ENCODE assay signal across 17 cellular contexts in the genomic region with DNA sequence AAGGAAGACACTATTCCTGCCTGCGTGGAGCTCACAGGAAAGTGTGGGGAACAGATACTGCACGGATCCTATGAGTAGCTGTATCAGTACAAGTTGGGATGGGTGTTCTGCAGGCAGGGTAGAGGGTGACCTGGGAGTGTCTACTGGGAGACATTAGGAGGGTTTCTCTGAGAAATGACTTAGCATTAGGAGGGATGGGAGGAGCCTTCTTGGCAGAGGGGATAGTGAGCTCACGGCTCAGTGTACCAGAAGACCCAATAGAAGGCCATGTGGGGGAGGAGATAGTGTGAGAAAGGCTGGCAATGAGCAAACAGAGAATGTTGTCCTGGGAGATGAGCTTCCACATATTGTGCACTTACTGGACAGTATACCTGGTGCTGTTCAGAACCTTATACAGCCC.
A peak's percentile ranks its signal among the peaks of the same experiment; 100 is the strongest.
DNase-seq lines count a peak whose midpoint lies in the region; ATAC-seq, FAIRE-seq and TF ChIP-seq lines count a peak whose summit lies in the region.
"Had no signal": no experiment of that assay in that cellular context is flagged by ENCODE, and none has a peak within 500 bp of the region (broad histone marks: within the 10 kb centered on the region; RNA-seq: fewer than 3 reads in every experiment).

No MANE protein-coding gene starts in this region.

- H2AFZ ChIP-seq in GM23338 = no peak overlapping the region
- H2AFZ ChIP-seq in K562 (ENCODE audit: low read depth, low read length) = peak overlapping the region; percentile 36; the same call in 1 of the 2 replicates

- ATAC-seq in GM23338 (no peak), K562 (peak; percentile 93), memory B cell (ENCODE audit: low read depth) (no peak)
- ATAC-seq in activated naive CD8-positive, alpha-beta T cell treated with anti-CD3 and anti-CD28 coated beads, Interleukin-2, amount 50 U/mL, for 24 hours = no peak
- no peak for ATAC-seq in activated T-helper 17 cell treated with anti-CD3 and anti-CD28 coated beads, Interleukin-2, amount 50 U/mL, for 72 hours (replicated peaks)
- ATAC-seq: HCT116 had no signal

- POLR2A ChIA-PET in A673 (lab: Charles Lee; ENCODE audit: low non-redundant PET) (no interaction called here), K562 (lab: Yijun Ruan, JAX) (interaction anchor here (0.8 to 2.3 kb wide), 6 partner anchors 9 to 258 kb away, joined by 3 to 9 read pairs (median 6); no protein-coding TSS in a partner anchor)

- no peak for TF ChIP-seq RAD21 in K562 (CRISPR knock-in tag; conservative IDR thresholded peaks at IDR 0.05 in 1 of 2, IDR thresholded peaks at IDR 0.05 in 1 of 2)

- H4K20me1 ChIP-seq in GM23338 (replicated peaks; ENCODE audit: insufficient read depth) = no peaks in the 10 kb centered on the region; the same call in 1 of the 2 replicates
- H4K20me1 ChIP-seq in K562 (replicated peaks; ENCODE audit: control insufficient read depth, insufficient read depth, low read length) = no peaks in the 10 kb centered on the region

- no peaks in the 10 kb centered on the region for H3K9me2 ChIP-seq in GM23338 (ENCODE audit: insufficient read depth)

- H3K4me1 ChIP-seq in A673 (ENCODE audit: insufficient read depth, low read length, poor library complexity, severe bottlenecking) (peaks cover 33% of the 10 kb centered on the region), GM23338 (ENCODE audit: insufficient read depth) (peaks cover 32% of the 10 kb centered on the region), K562 (replicated peaks in 1 of 2; ENCODE audit: control insufficient read depth in 2 of 2, insufficient read depth in 2 of 2, low read length in 2 of 2) (peaks cover 17 to 47% of the 10 kb centered on the region in 2 experiments)

- intact Hi-C loops in A673 (cut with micrococcal nuclease; ENCODE audit: unreplicated experiment) (no loop called here), K562 (cut with micrococcal nuclease) (no loop called here)

- no peak; the same call in 1 of the 2 replicates for TF ChIP-seq POLR2A in K562 (conservative IDR thresholded peaks at IDR 0.05)

- H3K4me3 Mint-ChIP-seq in GM23338 (no peak overlapping the region), memory B cell (peak overlapping the region; percentile 1)
- H3K4me3 Mint-ChIP-seq in activated naive CD8-positive, alpha-beta T cell treated with anti-CD3 and anti-CD28 coated beads, Interleukin-2, amount 50 U/mL, for 24 hours = no peak overlapping the region
- no peak overlapping the region for H3K4me3 Mint-ChIP-seq in activated T-helper 17 cell treated with anti-CD3 and anti-CD28 coated beads, Interleukin-2, amount 50 U/mL, for 72 hours

- TF ChIP-seq CTCF in A673 (conservative IDR thresholded peaks at IDR 0.05; ENCODE audit: low read depth, low read length) (no peak), GM23338 (conservative IDR thresholded peaks at IDR 0.05; ENCODE audit: low read depth in 2 of 2) (no peak), K562 (IDR thresholded peaks at IDR 0.05 in 2 of 3, conservative IDR thresholded peaks at IDR 0.05 in 1 of 3; ENCODE audit: insufficient read depth in 2 of 3, low read depth in 1 of 3, low read length in 3 of 3) (no peak)

- H3K79me2 ChIP-seq in GM23338 (replicated peaks; ENCODE audit: insufficient read depth) = peaks cover 24% of the 10 kb centered on the region
- peaks cover 63% of the 10 kb centered on the region for H3K79me2 ChIP-seq in K562 (ENCODE audit: control insufficient read depth, insufficient read depth, low read length)

- no TSS peak for BruUV-seq in A673 (replicated peaks; lab: Mats Ljungman, UMichigan)
- no TSS peak for BruUV-seq in K562 (replicated peaks; lab: Mats Ljungman, UMichigan)

- CTCF ChIA-PET in A673 (lab: Charles Lee) (interaction anchor here (0.6 kb wide), 1 partner anchor 25 kb away, joined by 12 read pairs; no protein-coding TSS in a partner anchor), K562 (lab: Yijun Ruan, JAX; ENCODE audit: low intra/inter-chr PET ratio) (no interaction called here)

- H3K4me1 Mint-ChIP-seq in GM23338 = peaks cover 54% of the 10 kb centered on the region
- peaks cover 31% of the 10 kb centered on the region for H3K4me1 Mint-ChIP-seq in memory B cell
- H3K4me1 Mint-ChIP-seq in activated naive CD8-positive, alpha-beta T cell treated with anti-CD3 and anti-CD28 coated beads, Interleukin-2, amount 50 U/mL, for 24 hours = peaks cover 41% of the 10 kb centered on the region
- peaks cover 30% of the 10 kb centered on the region for H3K4me1 Mint-ChIP-seq in activated T-helper 17 cell treated with anti-CD3 and anti-CD28 coated beads, Interleukin-2, amount 50 U/mL, for 72 hours

- TF ChIP-seq EP300 in K562 (IDR thresholded peaks at IDR 0.05; ENCODE audit: low read length) = peak; percentile 28; the same call in 1 of the 2 replicates

- H3K27me3 ChIP-seq in A673 (replicated peaks; ENCODE audit: insufficient read depth, low read depth, low read length, poor library complexity) (no peaks in the 10 kb centered on the region), GM23338 (ENCODE audit: insufficient read depth) (no peaks in the 10 kb centered on the region), K562 (ENCODE audit: control insufficient read depth in 2 of 2, insufficient read depth in 2 of 2, low read length in 2 of 2) (no peaks in the 10 kb centered on the region)
- H3K27me3 ChIP-seq: MG63 had no signal

- H3K9ac ChIP-seq in K562 (ENCODE audit: insufficient read depth in 1 of 2, low read depth in 2 of 2, low read length in 2 of 2) = peak overlapping the region in 1 of 2 experiments; percentile 28; a peak in 2 of 4 replicates

- DNase-seq in A673 (ENCODE audit: low spot score) = peak; percentile 23
- DNase-seq in GM23338 (ENCODE audit: low spot score) = no peak
- DNase-seq in K562 (ENCODE audit: extremely low read depth in 1 of 4, low spot score in 3 of 4) = peak; percentile 88 to 92 (median 90)
- DNase-seq in memory B cell (ENCODE audit: low spot score in 2 of 2) = no peak
- no peak for DNase-seq in activated naive CD8-positive, alpha-beta T cell treated with anti-CD3 and anti-CD28 coated beads, Interleukin-2, amount 50 U/mL, for 24 hours
- no peak for DNase-seq in activated CD4-positive, alpha-beta T cell treated with anti-CD3 and anti-CD28 coated beads, Interleukin-2, amount 50 U/mL, for 48 hours
- no peak for DNase-seq in 8988T
- DNase-seq: activated CD4-positive, alpha-beta T cell treated with anti-CD3 and anti-CD28 coated beads, Interleukin-2, amount 50 U/mL, for 4 hours; activated effector memory CD4-positive, alpha-beta T cell treated with anti-CD3 and anti-CD28 coated beads, Interleukin-2, amount 50 U/mL, for 16 hours; DMS79; MG63; NK-92 treated with Interleukin-12 subunit alpha and Interleukin-12 subunit beta, amount 100 ng/mL, for 24 hours; nucleus accumbens; SHP77; stimulated activated CD4-positive, alpha-beta T cell treated with anti-CD3 and anti-CD28 coated beads, Interleukin-12 subunit alpha, Interleukin-12 subunit beta, amount 100 ng/mL, for 4 hours had no signal

- WGBS in K562 (ENCODE audit: insufficient coverage, low coverage, missing lambda C conversion rate) = 2% methylated on average over 3 of the region's 3 CpGs

- H3K9me3 ChIP-seq in A673 (ENCODE audit: low read depth, low read length, poor library complexity, severe bottlenecking) = no peaks in the 10 kb centered on the region
- H3K9me3 ChIP-seq in K562 (replicated peaks; ENCODE audit: control insufficient read depth, insufficient read depth, low read depth, low read length) = no peaks in the 10 kb centered on the region
- H3K9me3 ChIP-seq: MG63 had no signal

- peak; percentile 96 for FAIRE-seq in K562 (lab: Jason Lieb, UNC)

- no peak overlapping the region for H3K4me2 ChIP-seq in GM23338
- H3K4me2 ChIP-seq in K562 (ENCODE audit: insufficient read depth, low read length) = peak overlapping the region; percentile 65

- H3K27ac ChIP-seq in A673 (ENCODE audit: low read depth, low read length, poor library complexity, severe bottlenecking) = no peak overlapping the region
- H3K27ac ChIP-seq in GM23338 (ENCODE audit: low read depth) = no peak overlapping the region
- peak overlapping the region; percentile 81 for H3K27ac ChIP-seq in K562 (ENCODE audit: extremely low read depth, low read depth, low read length)

- no peaks in the 10 kb centered on the region for H3K9me1 ChIP-seq in K562 (ENCODE audit: control insufficient read depth, insufficient read depth, low read length)

- in situ Hi-C loops in K562 (cut with MboI) = no loop called here

- no peaks in the 10 kb centered on the region for H3K9me3 Mint-ChIP-seq in GM23338
- H3K9me3 Mint-ChIP-seq in memory B cell = no peaks in the 10 kb centered on the region
- no peaks in the 10 kb centered on the region for H3K9me3 Mint-ChIP-seq in activated naive CD8-positive, alpha-beta T cell treated with anti-CD3 and anti-CD28 coated beads, Interleukin-2, amount 50 U/mL, for 24 hours
- no peaks in the 10 kb centered on the region for H3K9me3 Mint-ChIP-seq in activated T-helper 17 cell treated with anti-CD3 and anti-CD28 coated beads, Interleukin-2, amount 50 U/mL, for 72 hours

- H3K36me3 ChIP-seq in A673 (ENCODE audit: insufficient read depth, low read length, poor library complexity, severe bottlenecking) = no peaks in the 10 kb centered on the region
- H3K36me3 ChIP-seq in GM23338 (ENCODE audit: insufficient read depth) = no peaks in the 10 kb centered on the region
- no peaks in the 10 kb centered on the region for H3K36me3 ChIP-seq in K562 (ENCODE audit: control insufficient read depth, insufficient read depth, low read length)
- H3K36me3 ChIP-seq: MG63 had no signal

- H3K27me3 Mint-ChIP-seq in GM23338 (ENCODE audit: insufficient read depth, low read depth, poor library complexity) (peaks cover 5% of the 10 kb centered on the region), memory B cell (no peaks in the 10 kb centered on the region)
- H3K27me3 Mint-ChIP-seq in activated naive CD8-positive, alpha-beta T cell treated with anti-CD3 and anti-CD28 coated beads, Interleukin-2, amount 50 U/mL, for 24 hours = no peaks in the 10 kb centered on the region
- no peaks in the 10 kb centered on the region for H3K27me3 Mint-ChIP-seq in activated T-helper 17 cell treated with anti-CD3 and anti-CD28 coated beads, Interleukin-2, amount 50 U/mL, for 72 hours

- no peaks in the 10 kb centered on the region for H3F3A ChIP-seq in GM23338 (replicated peaks; ENCODE audit: low read depth)

- H3K36me3 Mint-ChIP-seq in GM23338 (ENCODE audit: low read depth) (no peaks in the 10 kb centered on the region), memory B cell (peaks cover 5% of the 10 kb centered on the region)
- H3K36me3 Mint-ChIP-seq in activated naive CD8-positive, alpha-beta T cell treated with anti-CD3 and anti-CD28 coated beads, Interleukin-2, amount 50 U/mL, for 24 hours (ENCODE audit: low read depth) = peaks cover 2% of the 10 kb centered on the region
- no peaks in the 10 kb centered on the region for H3K36me3 Mint-ChIP-seq in activated T-helper 17 cell treated with anti-CD3 and anti-CD28 coated beads, Interleukin-2, amount 50 U/mL, for 72 hours (ENCODE audit: low read depth)

- H3K4me3 ChIP-seq in A673 (ENCODE audit: low read depth, low read length, poor library complexity, severe bottlenecking) (no peak overlapping the region), GM23338 (no peak overlapping the region), K562 (no peak overlapping the region)
- H3K4me3 ChIP-seq: MG63 had no signal

- H3K27ac Mint-ChIP-seq in GM23338 (0 out of 2 replicates have a peak overlapping the region, but pooled peaks have one; percentile 26), memory B cell (no peak overlapping the region)
- no peak overlapping the region for H3K27ac Mint-ChIP-seq in activated naive CD8-positive, alpha-beta T cell treated with anti-CD3 and anti-CD28 coated beads, Interleukin-2, amount 50 U/mL, for 24 hours
- H3K27ac Mint-ChIP-seq in activated T-helper 17 cell treated with anti-CD3 and anti-CD28 coated beads, Interleukin-2, amount 50 U/mL, for 72 hours = no peak overlapping the region

Comparison
In these comparisons a context has a peak if more than half of its experiments do, and no peak if none do; other contexts are left out.
1. DNase-seq: peak in A673 (single experiment) and K562 (4 of 4); none in GM23338 (single experiment), memory B cell (0 of 2), activated naive CD8-positive, alpha-beta T cell treated with anti-CD3 and anti-CD28 coated beads, Interleukin-2, amount 50 U/mL, for 24 hours (single experiment), activated CD4-positive, alpha-beta T cell treated with anti-CD3 and anti-CD28 coated beads, Interleukin-2, amount 50 U/mL, for 48 hours (0 of 2) and 8988T (single experiment).